Comparison of ENCODE assay signal across 17 cellular contexts in the genomic region with DNA sequence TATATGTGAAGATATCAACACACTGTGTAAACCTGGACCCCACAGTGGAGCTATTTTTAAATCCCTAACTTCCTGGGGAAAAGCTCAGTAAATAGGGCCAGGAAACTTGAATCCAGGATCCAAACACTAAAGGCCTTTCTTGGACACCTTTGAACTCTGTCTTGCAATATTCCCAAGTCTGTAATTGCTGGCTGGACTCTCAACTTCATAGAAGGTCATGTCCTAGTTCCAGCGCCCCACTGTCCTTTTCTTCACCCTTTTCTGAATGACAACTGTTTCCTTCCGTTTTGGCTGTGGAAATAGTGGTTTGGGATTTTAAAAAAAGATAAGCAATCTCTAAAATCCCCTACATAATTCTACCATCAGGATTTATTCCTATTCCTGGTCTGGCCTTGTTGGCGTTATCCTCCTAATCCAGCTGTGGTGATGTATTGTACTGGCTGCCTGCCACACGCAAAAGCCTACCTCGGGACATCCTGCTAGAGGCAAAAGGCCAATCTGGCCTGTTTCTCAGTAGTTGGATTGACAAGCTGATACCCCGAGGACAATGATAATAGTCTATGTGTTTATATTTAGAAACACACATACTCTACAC.
DNase-seq lines count a peak whose midpoint lies in the region; ATAC-seq and TF ChIP-seq lines count a peak whose summit lies in the region.
"Had no signal": no experiment of that assay in that cellular context is flagged by ENCODE, and none has a peak within 500 bp of the region (broad histone marks: within the 10 kb centered on the region; RNA-seq: fewer than 3 reads in every experiment).

No MANE protein-coding gene starts in this region.

- WGBS in right cardiac atrium: 17% methylated on average over 6 of the region's 6 CpGs
- 9 to 39% methylated on average over 6 of the region's 6 CpGs for WGBS in esophagus squamous epithelium, 2 donors

- no peak for TF ChIP-seq CTCF in cardiac fibroblast (IDR thresholded peaks at IDR 0.05; ENCODE audit: low read depth, low read length)
- no peak for TF ChIP-seq CTCF in esophagus squamous epithelium (IDR thresholded peaks at IDR 0.05)

- H3K4me3 ChIP-seq in MG63 (no peak overlapping the region), cardiac fibroblast (replicated peaks in 1 of 2; ENCODE audit: low read depth in 2 of 2, low read length in 2 of 2) (no peak overlapping the region), right cardiac atrium (ENCODE audit: low read length) (no peak overlapping the region), skeletal muscle cell (ENCODE audit: low read depth, low read length) (no peak overlapping the region), esophagus squamous epithelium (no peak overlapping the region)
- H3K4me3 ChIP-seq: neural progenitor cell had no signal

- no peak for TF ChIP-seq POLR2A in esophagus squamous epithelium (IDR thresholded peaks at IDR 0.05)

- no peaks in the 10 kb centered on the region for H3K9me3 ChIP-seq in MG63
- H3K9me3 ChIP-seq in right cardiac atrium (ENCODE audit: control insufficient read depth, low read length): no peaks in the 10 kb centered on the region
- H3K9me3 ChIP-seq in esophagus squamous epithelium: no peaks in the 10 kb centered on the region

- H3K27me3 ChIP-seq in MG63 (no peaks in the 10 kb centered on the region), right cardiac atrium (ENCODE audit: control insufficient read depth, insufficient read depth) (no peaks in the 10 kb centered on the region), esophagus squamous epithelium (no peaks in the 10 kb centered on the region)
- H3K27me3 ChIP-seq: neural progenitor cell had no signal

- H3K27ac ChIP-seq in right cardiac atrium (ENCODE audit: low read length) (no peak overlapping the region), esophagus squamous epithelium (no peak overlapping the region)
- H3K27ac ChIP-seq: neural progenitor cell had no signal

- DNase-seq in MG63: peak; percentile 12
- DNase-seq in cardiac fibroblast (ENCODE audit: low read depth in 2 of 2): peak; percentile 15 to 52
- DNase-seq in right cardiac atrium: peak; percentile 52 to 82 (median 77)
- DNase-seq in skeletal muscle cell (ENCODE audit: low read depth): peak; percentile 7
- DNase-seq in esophagus squamous epithelium (lab: John Stamatoyannopoulos, UW): no peak
- DNase-seq: activated CD8-positive, alpha-beta memory T cell treated with anti-CD3 and anti-CD28 coated beads, Interleukin-2, amount 50 U/mL, for 4 hours; activated effector memory CD4-positive, alpha-beta T cell treated with anti-CD3 and anti-CD28 coated beads, Interleukin-2, amount 50 U/mL, for 16 hours; amniotic stem cell; HFFc6; mesendoderm; NCI-H187; NCI-H446; stimulated activated CD4-positive, alpha-beta T cell treated with anti-CD3 and anti-CD28 coated beads, Interleukin-2, amount 100 ng/mL, for 24 hours had no signal

- H3K36me3 ChIP-seq in MG63 (no peaks in the 10 kb centered on the region), esophagus squamous epithelium (no peaks in the 10 kb centered on the region)
- H3K36me3 ChIP-seq: neural progenitor cell had no signal

- peak; percentile 84 to 94 for ATAC-seq in right cardiac atrium
- ATAC-seq in HG03521 (IDR thresholded peaks at IDR 0.05; ENCODE audit: unreplicated experiment): no peak
- no peak for ATAC-seq in GM21515 (IDR thresholded peaks at IDR 0.05; ENCODE audit: unreplicated experiment)
- ATAC-seq in HG03196 (IDR thresholded peaks at IDR 0.05; ENCODE audit: unreplicated experiment): no peak

- H3K4me1 ChIP-seq in right cardiac atrium (ENCODE audit: control insufficient read depth, insufficient read depth, low read length): no peaks in the 10 kb centered on the region
- peaks cover 0 to 7% (median 6%) of the 10 kb centered on the region in 3 donors for H3K4me1 ChIP-seq in esophagus squamous epithelium

- intact Hi-C loops in right cardiac atrium (cut with DNase I) (no loop called here), esophagus squamous epithelium (cut with DNase I) (no loop called here)

Comparison
In these comparisons a context has a peak if more than half of its experiments do, and no peak if none do; other contexts are left out.
1. ATAC-seq: peak in right cardiac atrium (2 of 2); none in HG03521 (single experiment), GM21515 (single experiment) and HG03196 (single experiment).